2 cellular contexts compared by ENCODE assay signal in genomic region chr15:76338555-76339301, GRCh38.
TF ChIP-seq lines count a peak whose summit lies in the region.

No MANE protein-coding gene starts in this region.

TF ChIP-seq in SK-N-SH, 30 proteins besides CTCF, POLR2A, EP300 and RAD21 (continued from another document):
- no peak for TF ChIP-seq REST (IDR thresholded peaks at IDR 0.05; ENCODE audit: low read depth, low read length)
- TF ChIP-seq NFIC (IDR thresholded peaks at IDR 0.05; ENCODE audit: borderline replicate concordance) = no peak
- TF ChIP-seq SIN3A (IDR thresholded peaks at IDR 0.05; ENCODE audit: borderline replicate concordance, low read depth, low read length) = no peak
- no peak for TF ChIP-seq MXI1 (IDR thresholded peaks at IDR 0.05; ENCODE audit: low read depth, low read length)
- TF ChIP-seq, protein P1, sequence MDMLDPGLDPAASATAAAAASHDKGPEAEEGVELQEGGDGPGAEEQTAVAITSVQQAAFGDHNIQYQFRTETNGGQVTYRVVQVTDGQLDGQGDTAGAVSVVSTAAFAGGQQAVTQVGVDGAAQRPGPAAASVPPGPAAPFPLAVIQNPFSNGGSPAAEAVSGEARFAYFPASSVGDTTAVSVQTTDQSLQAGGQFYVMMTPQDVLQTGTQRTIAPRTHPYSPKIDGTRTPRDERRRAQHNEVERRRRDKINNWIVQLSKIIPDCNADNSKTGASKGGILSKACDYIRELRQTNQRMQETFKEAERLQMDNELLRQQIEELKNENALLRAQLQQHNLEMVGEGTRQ (IDR thresholded peaks at IDR 0.05; ENCODE audit: borderline replicate concordance, low read depth, low read length) = no peak
- TF ChIP-seq USF1 (IDR thresholded peaks at IDR 0.05; ENCODE audit: borderline replicate concordance, low read depth) = no peak
- no peak for TF ChIP-seq GATA2 (CRISPR knock-in tag; IDR thresholded peaks at IDR 0.05)
- no peak for TF ChIP-seq IRF3 (IDR thresholded peaks at IDR 0.05; ENCODE audit: low read depth, low read length)
- no peak for TF ChIP-seq GABPA (IDR thresholded peaks at IDR 0.05; ENCODE audit: low read depth)
- TF ChIP-seq MEF2A (IDR thresholded peaks at IDR 0.05; ENCODE audit: borderline replicate concordance, low read depth) = no peak
- no peak for TF ChIP-seq POLR2AphosphoS5 (IDR thresholded peaks at IDR 0.05; ENCODE audit: low read depth, low read length)
- no peak for TF ChIP-seq TEAD4 (IDR thresholded peaks at IDR 0.05; ENCODE audit: borderline replicate concordance, insufficient read depth)
- no peak for TF ChIP-seq CHD2 (IDR thresholded peaks at IDR 0.05; ENCODE audit: low read length, partially characterized antibody)
- TF ChIP-seq EZH2phosphoT487 (IDR thresholded peaks at IDR 0.05; ENCODE audit: borderline replicate concordance, low read depth) = no peak
- no peak for TF ChIP-seq FOXM1 (IDR thresholded peaks at IDR 0.05; ENCODE audit: low read depth)
- TF ChIP-seq RFX5 (IDR thresholded peaks at IDR 0.05; ENCODE audit: low read length) = no peak
- no peak for TF ChIP-seq JUND (IDR thresholded peaks at IDR 0.05)
- no peak for TF ChIP-seq YY1 (IDR thresholded peaks at IDR 0.05; ENCODE audit: low read depth)

TF ChIP-seq in SK-N-SH treated with all-trans-retinoic acid at 6 μM for 48 hours, 23 proteins besides CTCF, POLR2A, EP300 and RAD21 (continued from another document):
- no peak for TF ChIP-seq TSHZ2 (CRISPR knock-in tag; IDR thresholded peaks at IDR 0.05)
- no peak for TF ChIP-seq POU6F1 (CRISPR knock-in tag; IDR thresholded peaks at IDR 0.05; ENCODE audit: borderline replicate concordance, low read depth)
- no peak for TF ChIP-seq SNAI2 (CRISPR knock-in tag; IDR thresholded peaks at IDR 0.05)
- TF ChIP-seq ZFP3 (CRISPR knock-in tag; IDR thresholded peaks at IDR 0.05) = no peak
- no peak for TF ChIP-seq ESRRG (CRISPR knock-in tag; IDR thresholded peaks at IDR 0.05)
- no peak for TF ChIP-seq ARNTL (CRISPR knock-in tag; IDR thresholded peaks at IDR 0.05; ENCODE audit: borderline replicate concordance, low read depth)
- no peak for TF ChIP-seq ZFP30 (CRISPR knock-in tag; IDR thresholded peaks at IDR 0.05)
- TF ChIP-seq CSDC2 (CRISPR knock-in tag; IDR thresholded peaks at IDR 0.05) = no peak
